Comparison of ENCODE assay signal across 23 cellular contexts in the genomic region with DNA sequence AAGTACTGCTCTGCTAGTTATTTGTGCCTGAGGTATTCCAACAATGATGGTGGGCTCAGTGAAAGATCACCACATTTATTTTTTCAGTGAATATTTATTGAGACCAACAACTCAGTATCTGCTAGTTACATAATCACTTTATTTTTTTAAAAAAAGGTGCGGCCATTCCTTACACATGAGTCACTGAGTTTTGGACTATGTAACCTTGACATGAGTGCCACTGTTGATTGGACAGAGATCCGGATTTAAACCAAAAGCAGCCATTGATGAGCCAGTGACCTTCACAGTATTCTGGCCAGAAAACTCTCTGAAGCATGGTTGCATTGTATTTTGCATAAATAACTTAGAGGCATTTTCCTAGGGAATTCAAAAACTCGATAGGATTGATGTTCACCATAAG.
"Had no signal": no experiment of that assay in that cellular context is flagged by ENCODE, and none has a peak within 500 bp of the region (broad histone marks: within the 10 kb centered on the region; RNA-seq: fewer than 3 reads in every experiment).

No MANE protein-coding gene starts in this region.

- H3K4me1 Mint-ChIP-seq: activated CD4-positive, alpha-beta T cell treated with anti-CD3 and anti-CD28 coated beads, Interleukin-2, amount 10 ng/mL, durations not matched to agents 24 days and 14 days; activated CD8-positive, alpha-beta memory T cell treated with anti-CD3 and anti-CD28 coated beads, Interleukin-2, amount 10 ng/mL, durations not matched to agents 7 days and 5 days; activated naive CD4-positive, alpha-beta T cell treated with anti-CD3 and anti-CD28 coated beads, Interleukin-2, amount 50 U/mL, for 24 hours; T-helper 17 cell had no signal

- H3K36me3 Mint-ChIP-seq: activated CD8-positive, alpha-beta memory T cell treated with anti-CD3 and anti-CD28 coated beads, Interleukin-2, amount 10 ng/mL, durations not matched to agents 7 days and 5 days; activated naive CD4-positive, alpha-beta T cell treated with anti-CD3 and anti-CD28 coated beads, Interleukin-2, amount 50 U/mL, for 24 hours; WTC11 had no signal

- H3K27me3 ChIP-seq: cardiac muscle cell had no signal

- H3K4me3 Mint-ChIP-seq: activated CD4-positive, alpha-beta T cell treated with anti-CD3 and anti-CD28 coated beads, Interleukin-2, amount 10 ng/mL, durations not matched to agents 24 days and 14 days; activated CD8-positive, alpha-beta memory T cell treated with anti-CD3 and anti-CD28 coated beads, Interleukin-2, amount 10 ng/mL, durations not matched to agents 7 days and 5 days; activated naive CD4-positive, alpha-beta T cell treated with anti-CD3 and anti-CD28 coated beads, Interleukin-2, amount 50 U/mL, for 24 hours; activated T-cell treated with anti-CD3 and anti-CD28 coated beads, Interleukin-2, amount 50 U/mL, for 24 hours; activated T-helper 1 cell treated with anti-CD3 and anti-CD28 coated beads, Interleukin-12 subunit alpha, Interleukin-12 subunit beta, Interleukin-2, Interleukin-4 antibody, amounts not matched to agents 30 ng/mL and 10 ng/mL and 1 ng/mL, durations not matched to agents 14 hours and 24 hours and 36 hours; T-helper 17 cell; WTC11 had no signal

- H3K27ac ChIP-seq: cardiac muscle cell had no signal

- H3K4me3 ChIP-seq: cardiac muscle cell, MG63 had no signal

- DNase-seq: activated CD4-positive, alpha-beta T cell treated with anti-CD3 and anti-CD28 coated beads, Interleukin-2, amount 10 ng/mL, durations not matched to agents 24 days and 14 days; activated CD4-positive, alpha-beta T cell treated with anti-CD3 and anti-CD28 coated beads, Interleukin-2, amount 50 U/mL, for 48 hours; activated CD4-positive, CD25-positive, alpha-beta regulatory T cell treated with anti-CD3 and anti-CD28 coated beads, Interleukin-2, amount 50 U/mL, for 72 hours; activated CD8-positive, alpha-beta memory T cell treated with anti-CD3 and anti-CD28 coated beads, Interleukin-2, amount 10 ng/mL, durations not matched to agents 7 days and 5 days; activated effector memory CD4-positive, alpha-beta T cell treated with Interleukin-2 at 50 U/mL for 16 hours; activated naive CD4-positive, alpha-beta T cell; activated T-cell treated with anti-CD3 and anti-CD28 coated beads, Interleukin-2, amount 50 U/mL, for 24 hours; aorta; MG63; MV-4-11; NCI-H1105; NCI-H1436; NCI-H187 treated with DMSO at 0.1 percent for 48 hours; NCI-H2081 treated with DMSO at 0.1 percent for 48 hours; NCI-H446; NCI-H524; SHP77; T-helper 17 cell; T-helper 9 cell had no signal

- H3K9me3 Mint-ChIP-seq: activated CD4-positive, alpha-beta T cell treated with anti-CD3 and anti-CD28 coated beads, Interleukin-2, amount 10 ng/mL, durations not matched to agents 24 days and 14 days; activated naive CD4-positive, alpha-beta T cell treated with anti-CD3 and anti-CD28 coated beads, Interleukin-2, amount 50 U/mL, for 24 hours; activated T-cell treated with anti-CD3 and anti-CD28 coated beads, Interleukin-2, amount 50 U/mL, for 24 hours; activated T-helper 1 cell treated with anti-CD3 and anti-CD28 coated beads, Interleukin-12 subunit alpha, Interleukin-12 subunit beta, Interleukin-2, Interleukin-4 antibody, amounts not matched to agents 30 ng/mL and 10 ng/mL and 1 ng/mL, durations not matched to agents 14 hours and 24 hours and 36 hours had no signal

- ATAC-seq: activated CD8-positive, alpha-beta memory T cell treated with anti-CD3 and anti-CD28 coated beads, Interleukin-2, amount 10 ng/mL, durations not matched to agents 7 days and 5 days; T-helper 17 cell; WTC11 had no signal

- H3K36me3 ChIP-seq: cardiac muscle cell, MG63 had no signal

- H3K27ac Mint-ChIP-seq: activated CD4-positive, alpha-beta T cell treated with anti-CD3 and anti-CD28 coated beads, Interleukin-2, amount 10 ng/mL, durations not matched to agents 24 days and 14 days; activated CD8-positive, alpha-beta memory T cell treated with anti-CD3 and anti-CD28 coated beads, Interleukin-2, amount 10 ng/mL, durations not matched to agents 7 days and 5 days; activated naive CD4-positive, alpha-beta T cell treated with anti-CD3 and anti-CD28 coated beads, Interleukin-2, amount 50 U/mL, for 24 hours; activated T-cell treated with anti-CD3 and anti-CD28 coated beads, Interleukin-2, amount 50 U/mL, for 24 hours; activated T-helper 1 cell treated with anti-CD3 and anti-CD28 coated beads, Interleukin-12 subunit alpha, Interleukin-12 subunit beta, Interleukin-2, Interleukin-4 antibody, amounts not matched to agents 30 ng/mL and 10 ng/mL and 1 ng/mL, durations not matched to agents 14 hours and 24 hours and 36 hours; T-helper 17 cell had no signal

- H3K9me3 ChIP-seq: MG63 had no signal
